ENCODE assay signal across 19 cellular contexts in genomic region chr6:37340639-37340943, GRCh38.
"Had no signal": no experiment of that assay in that cellular context is flagged by ENCODE, and none has a peak within 500 bp of the region (broad histone marks: within the 10 kb centered on the region; RNA-seq: fewer than 3 reads in every experiment).

No MANE protein-coding gene starts in this region.

- H2AFZ ChIP-seq: PC-9 had no signal

- H3K4me1 Mint-ChIP-seq: activated CD4-positive, alpha-beta T cell treated with anti-CD3 and anti-CD28 coated beads for 36 hours; activated naive CD4-positive, alpha-beta T cell treated with anti-CD3 and anti-CD28 coated beads, Interleukin-2, amount 50 U/mL, for 24 hours; brain; central memory CD8-positive, alpha-beta T cell had no signal

- H3K36me3 ChIP-seq: WERI-Rb-1 had no signal

- DNase-seq: activated CD4-positive, alpha-beta T cell treated with anti-CD3 and anti-CD28 coated beads for 36 hours; activated CD8-positive, alpha-beta memory T cell treated with anti-CD3 and anti-CD28 coated beads, Interleukin-2, amount 50 U/mL, for 4 hours; activated CD8-positive, alpha-beta T cell treated with anti-CD3 and anti-CD28 coated beads for 36 hours; aorta; MM.1S; NCI-H1105; NCI-H1436; NCI-H1694 treated with DMSO at 0.1 percent for 48 hours; NCI-H2081; NCI-H510A treated with DMSO at 0.1 percent for 48 hours; PC-9; RPMI8226; SK-N-SH; T-helper 1 cell; WERI-Rb-1 had no signal

- H3K27ac ChIP-seq: PC-9, WERI-Rb-1 had no signal

- ATAC-seq: activated CD4-positive, alpha-beta T cell treated with anti-CD3 and anti-CD28 coated beads for 36 hours; activated CD8-positive, alpha-beta T cell treated with anti-CD3 and anti-CD28 coated beads for 36 hours; Right ventricle myocardium inferior had no signal

- H3K36me3 Mint-ChIP-seq: activated naive CD4-positive, alpha-beta T cell treated with anti-CD3 and anti-CD28 coated beads, Interleukin-2, amount 50 U/mL, for 24 hours; brain had no signal

- H3K4me3 ChIP-seq: PC-9 had no signal

- H3K9me3 Mint-ChIP-seq: activated CD8-positive, alpha-beta T cell treated with anti-CD3 and anti-CD28 coated beads for 36 hours; activated naive CD4-positive, alpha-beta T cell treated with anti-CD3 and anti-CD28 coated beads, Interleukin-2, amount 50 U/mL, for 24 hours; brain; central memory CD8-positive, alpha-beta T cell had no signal

- H3K9me3 ChIP-seq: SK-N-SH had no signal

- H3K4me3 Mint-ChIP-seq: activated CD4-positive, alpha-beta T cell treated with anti-CD3 and anti-CD28 coated beads for 36 hours; activated CD8-positive, alpha-beta T cell treated with anti-CD3 and anti-CD28 coated beads for 36 hours; activated naive CD4-positive, alpha-beta T cell treated with anti-CD3 and anti-CD28 coated beads, Interleukin-2, amount 50 U/mL, for 24 hours; brain; central memory CD8-positive, alpha-beta T cell had no signal

- H3K9ac ChIP-seq: SK-N-SH had no signal

- H3K4me2 ChIP-seq: PC-9, SK-N-SH had no signal

- H3K27ac Mint-ChIP-seq: activated CD4-positive, alpha-beta T cell treated with anti-CD3 and anti-CD28 coated beads for 36 hours; activated CD8-positive, alpha-beta T cell treated with anti-CD3 and anti-CD28 coated beads for 36 hours; activated naive CD4-positive, alpha-beta T cell treated with anti-CD3 and anti-CD28 coated beads, Interleukin-2, amount 50 U/mL, for 24 hours; brain had no signal
